ENCODE assay signal across 21 cellular contexts in the genomic region with DNA sequence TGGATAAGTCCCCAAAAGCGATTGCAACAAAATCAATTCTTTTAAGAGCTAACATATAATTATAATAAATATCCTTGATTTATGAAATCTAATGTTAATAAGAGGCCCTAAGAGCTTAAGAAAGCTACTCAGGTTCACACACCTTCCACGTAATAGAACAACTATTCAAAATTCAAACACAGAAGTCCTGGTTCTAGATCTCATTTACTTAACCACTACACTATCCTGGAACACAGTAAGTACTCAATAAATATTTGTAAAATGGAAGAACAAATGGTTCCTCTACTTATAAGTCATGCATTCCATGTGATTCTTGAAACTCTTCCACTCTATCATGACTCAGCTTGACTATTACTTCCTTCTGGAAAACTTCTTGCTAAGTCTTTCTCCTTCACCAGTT.
A peak's percentile ranks its signal among the peaks of the same experiment; 100 is the strongest.
DNase-seq lines count a peak whose midpoint lies in the region; ATAC-seq, FAIRE-seq and TF ChIP-seq lines count a peak whose summit lies in the region.
"Had no signal": no experiment of that assay in that cellular context is flagged by ENCODE, and none has a peak within 500 bp of the region (broad histone marks: within the 10 kb centered on the region; RNA-seq: fewer than 3 reads in every experiment).

No MANE protein-coding gene starts in this region.

- DNase-seq in H4 (ENCODE audit: low spot score) (peak; percentile 4), RKO (ENCODE audit: low spot score) (peak; percentile 11), epithelial cell of esophagus (ENCODE audit: low read depth) (peak; percentile 16), left lung (no peak), RCC 7860 (ENCODE audit: low spot score) (no peak)
- DNase-seq in activated CD4-positive, alpha-beta T cell treated with anti-CD3 and anti-CD28 coated beads for 1 hour, result no peak
- DNase-seq: 8988T; CD4-positive, alpha-beta memory T cell; DMS 273 treated with DMSO at 0.1 percent for 48 hours; DMS79; GDM1; IMR-90 had no signal

- no peak for TF ChIP-seq CTCF in epithelial cell of esophagus (IDR thresholded peaks at IDR 0.05; ENCODE audit: insufficient read depth, low read depth, low read length, missing control alignments)
- TF ChIP-seq CTCF in left lung (IDR thresholded peaks at IDR 0.05), result no peak

- FAIRE-seq in RCC 7860 (lab: Jason Lieb, UNC), result no peak
- FAIRE-seq: GM12892, H1, HTR-8/SVneo, K562 had no signal

- H3K36me3 ChIP-seq in left lung, result no peaks in the 10 kb centered on the region
- H3K36me3 ChIP-seq: BLaER1, HAP-1 had no signal

- no peaks in the 10 kb centered on the region for H3K4me1 ChIP-seq in left lung
- H3K4me1 ChIP-seq: BLaER1, HAP-1 had no signal

- no peak overlapping the region for H3K27ac ChIP-seq in left lung
- H3K27ac ChIP-seq: BLaER1, HL-60 had no signal

- intact Hi-C loops in left lung (cut with DNase I), result no loop called here

- no peaks in the 10 kb centered on the region for H3K9me3 ChIP-seq in left lung
- H3K9me3 ChIP-seq: BLaER1, HAP-1 had no signal

- H3K4me3 ChIP-seq in epithelial cell of esophagus (ENCODE audit: low read length) (no peak overlapping the region), left lung (no peak overlapping the region)
- H3K4me3 ChIP-seq: BLaER1, HAP-1, K562 had no signal

- H3K27me3 ChIP-seq in left lung, result no peaks in the 10 kb centered on the region
- H3K27me3 ChIP-seq: BLaER1 had no signal

- ATAC-seq in left lung, result peak; percentile 70
- ATAC-seq in GM19467 (IDR thresholded peaks at IDR 0.05; ENCODE audit: unreplicated experiment), result no peak
- no peak for ATAC-seq in HG03280 (IDR thresholded peaks at IDR 0.05; ENCODE audit: unreplicated experiment)
- ATAC-seq: K562 had no signal

Comparison
In these comparisons a context has a peak if more than half of its experiments do, and no peak if none do; other contexts are left out.
1. DNase-seq: peak in H4 (single experiment), RKO (single experiment) and epithelial cell of esophagus (single experiment); none in left lung (0 of 2), RCC 7860 (single experiment) and activated CD4-positive, alpha-beta T cell treated with anti-CD3 and anti-CD28 coated beads for 1 hour (single experiment).